ENCODE assay signal across 8 cellular contexts in genomic region chr9:34611811-34612787, GRCh38. TPM values are rescaled to one million over a fixed set of nuclear protein-coding genes. Genes with fewer than 3 reads are reported as not detected.
DNase-seq lines count a peak whose midpoint lies in the region; ATAC-seq and TF ChIP-seq lines count a peak whose summit lies in the region.

A gene with protein sequence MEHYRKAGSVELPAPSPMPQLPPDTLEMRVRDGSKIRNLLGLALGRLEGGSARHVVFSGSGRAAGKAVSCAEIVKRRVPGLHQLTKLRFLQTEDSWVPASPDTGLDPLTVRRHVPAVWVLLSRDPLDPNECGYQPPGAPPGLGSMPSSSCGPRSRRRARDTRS (minus strand): TSS chr9:34612097. CDS start chr9:34611296, 801 bp downstream.

- H3K36me3 ChIP-seq in OCI-LY3 (replicated peaks; ENCODE audit: low read depth, low read length) (peaks cover 10% of the 10 kb centered on the region), esophagus (ENCODE audit: control insufficient read depth in 2 of 2, insufficient read depth in 2 of 2, low read length in 1 of 2) (peaks cover 4 to 22% of the 10 kb centered on the region in 2 donors), muscle layer of colon (ENCODE audit: insufficient read depth, low read length) (peaks cover 32% of the 10 kb centered on the region)

- peaks cover 51% of the 10 kb centered on the region for H3K36me3 Mint-ChIP-seq in activated T-cell treated with anti-CD3 and anti-CD28 coated beads, Interleukin-2, amount 50 U/mL, for 24 hours (ENCODE audit: low read depth)

- peak within 1 kb of the TSS; percentile 86 for H2AFZ ChIP-seq in OCI-LY3 (ENCODE audit: low read depth, low read length)

- no peaks in the 10 kb centered on the region for H3K9me3 ChIP-seq in OCI-LY3 (ENCODE audit: insufficient read depth, low read length)
- peaks cover 0 to 2% of the 10 kb centered on the region in 2 donors for H3K9me3 ChIP-seq in esophagus (ENCODE audit: control insufficient read depth in 2 of 2, insufficient read depth in 1 of 2, low read depth in 1 of 2, low read length in 1 of 2)
- no peaks in the 10 kb centered on the region for H3K9me3 ChIP-seq in muscle layer of colon (ENCODE audit: low read length)

- 0 to 1% methylated on average over 74 to 77 of the region's 77 CpGs for WGBS in esophagus, 2 donors

- no peaks in the 10 kb centered on the region for H3K27me3 Mint-ChIP-seq in activated T-cell treated with anti-CD3 and anti-CD28 coated beads, Interleukin-2, amount 50 U/mL, for 24 hours

- peak within 1 kb of the TSS; percentile 96 for H3K4me2 ChIP-seq in OCI-LY3 (ENCODE audit: low read length)

- H3K27ac ChIP-seq in HL-60 (replicated peaks) = peak within 1 kb of the TSS; percentile 82
- peak within 1 kb of the TSS; percentile 60 for H3K27ac ChIP-seq in OCI-LY3 (ENCODE audit: low read length)
- H3K27ac ChIP-seq in esophagus (ENCODE audit: low read depth in 2 of 2, low read length in 1 of 2) = peak within 1 kb of the TSS; percentile 88 to 92
- peak within 1 kb of the TSS; percentile 88 for H3K27ac ChIP-seq in muscle layer of colon (ENCODE audit: low read depth, low read length)

- H3K27me3 ChIP-seq in HL-60 (ENCODE audit: insufficient read depth, poor library complexity, severe bottlenecking) = no peaks in the 10 kb centered on the region
- H3K27me3 ChIP-seq in OCI-LY3 (ENCODE audit: low read depth, low read length) = no peaks in the 10 kb centered on the region
- H3K27me3 ChIP-seq in esophagus (ENCODE audit: control insufficient read depth in 1 of 2, insufficient read depth in 2 of 2, low read length in 2 of 2) = no peaks in the 10 kb centered on the region
- no peaks in the 10 kb centered on the region for H3K27me3 ChIP-seq in muscle layer of colon (ENCODE audit: control insufficient read depth in 1 of 2, insufficient read depth in 2 of 2, low read length in 2 of 2)

- H3K4me1 Mint-ChIP-seq in activated T-cell treated with anti-CD3 and anti-CD28 coated beads, Interleukin-2, amount 50 U/mL, for 24 hours (ENCODE audit: low read depth) = peaks cover 23% of the 10 kb centered on the region

- DNase-seq in COLO668 (lab: John Stamatoyannopoulos, UW; ENCODE audit: unreplicated experiment) (peak; percentile 94), HL-60 (ENCODE audit: low read depth in 1 of 2, low spot score in 1 of 2) (peak; percentile 73 to 74)
- peak; percentile 92 for DNase-seq in activated T-cell treated with anti-CD3 and anti-CD28 coated beads, Interleukin-2, amount 50 U/mL, for 24 hours
- DNase-seq in stimulated activated CD8-positive, alpha-beta memory T cell treated with anti-CD3 and anti-CD28 coated beads, Interleukin-7, amount 100 ng/mL, for 1 hour (ENCODE audit: low read depth in 2 of 2) = peak; percentile 69 to 73

- peaks cover 13% of the 10 kb centered on the region for H3K79me2 ChIP-seq in OCI-LY3 (ENCODE audit: low read length)

- H3K27ac Mint-ChIP-seq in activated T-cell treated with anti-CD3 and anti-CD28 coated beads, Interleukin-2, amount 50 U/mL, for 24 hours = peak within 1 kb of the TSS; percentile 95

- peak within 1 kb of the TSS; percentile 98 for H3K9ac ChIP-seq in OCI-LY3 (ENCODE audit: low read length)
- peak within 1 kb of the TSS; percentile 52 for H3K9ac ChIP-seq in muscle layer of colon (ENCODE audit: low read length)

- ATAC-seq in GM19438 (IDR thresholded peaks at IDR 0.05; ENCODE audit: low read depth, unreplicated experiment) = peak; percentile 77

- H3K4me3 ChIP-seq in HL-60 (replicated peaks; ENCODE audit: insufficient read depth, low read length) (peak within 1 kb of the TSS; percentile 62), OCI-LY3 (ENCODE audit: low read length) (peak within 1 kb of the TSS; percentile 98), esophagus (ENCODE audit: low read depth in 1 of 2, low read length in 2 of 2) (peak within 1 kb of the TSS; percentile 78 to 81), muscle layer of colon (ENCODE audit: low read depth in 1 of 2, low read length in 2 of 2) (peak within 1 kb of the TSS; percentile 70 to 76)

- H3K4me1 ChIP-seq in OCI-LY3 (ENCODE audit: low read length) = peaks cover 11% of the 10 kb centered on the region
- H3K4me1 ChIP-seq in esophagus (ENCODE audit: control insufficient read depth in 2 of 2, insufficient read depth in 2 of 2, low read length in 1 of 2) = peaks cover 0 to 10% of the 10 kb centered on the region in 2 donors
- peaks cover 24% of the 10 kb centered on the region for H3K4me1 ChIP-seq in muscle layer of colon (ENCODE audit: insufficient read depth, low read length)

- H3K4me3 Mint-ChIP-seq in activated T-cell treated with anti-CD3 and anti-CD28 coated beads, Interleukin-2, amount 50 U/mL, for 24 hours = peak within 1 kb of the TSS; percentile 90

- H3K9me3 Mint-ChIP-seq in activated T-cell treated with anti-CD3 and anti-CD28 coated beads, Interleukin-2, amount 50 U/mL, for 24 hours = no peaks in the 10 kb centered on the region

- H4K20me1 ChIP-seq in OCI-LY3 (ENCODE audit: insufficient read depth, low read length) = no peaks in the 10 kb centered on the region

- TF ChIP-seq CTCF in HL-60 (IDR thresholded peaks at IDR 0.05; ENCODE audit: insufficient read depth, low read length) (no peak), OCI-LY3 (IDR thresholded peaks at IDR 0.05; ENCODE audit: low read depth, low read length) (no peak)

RNA-seq across cellular contexts. Expression of the gene that starts here (rescaled TPM):
- 10 to 100 TPM; 23.0 to 32.2 TPM for polyA plus RNA-seq in esophagus

Comparison
In these comparisons a context has a peak if more than half of its experiments do, and no peak if none do; other contexts are left out.
1. Peak in every context shown above with its lines: DNase-seq, ATAC-seq, H3K4me3 ChIP-seq and H3K27ac ChIP-seq.